In the genomic region with DNA sequence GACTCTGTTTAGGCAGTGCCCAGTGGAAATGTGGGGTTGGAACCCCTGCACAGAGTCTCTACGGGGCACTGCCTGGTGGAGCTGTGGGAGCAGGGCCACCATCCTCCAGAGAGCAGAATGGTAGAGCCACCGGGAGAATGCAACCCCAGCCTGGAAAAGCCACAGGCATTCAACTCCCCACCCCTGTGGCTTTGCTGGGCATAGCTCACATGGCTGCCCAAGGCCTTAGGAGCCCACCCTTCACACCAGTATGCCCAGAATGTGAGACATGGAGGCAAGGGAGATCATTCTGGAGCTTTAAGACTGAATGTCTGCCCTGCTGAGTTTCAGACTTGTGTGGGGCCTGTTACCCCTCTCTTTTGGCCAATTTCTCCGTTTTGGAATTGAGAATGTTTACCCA, we compare ENCODE assay signal across 25 cellular contexts. TPM values are rescaled to one million over a fixed set of nuclear protein-coding genes. Genes with fewer than 3 reads are reported as not detected.
DNase-seq lines count a peak whose midpoint lies in the region; ATAC-seq and TF ChIP-seq lines count a peak whose summit lies in the region.
"Had no signal": no experiment of that assay in that cellular context is flagged by ENCODE, and none has a peak within 500 bp of the region (broad histone marks: within the 10 kb centered on the region; RNA-seq: fewer than 3 reads in every experiment).

No MANE protein-coding gene starts in this region.

- no peaks in the 10 kb centered on the region for H4K20me1 ChIP-seq in GM23248 (ENCODE audit: insufficient read depth)

- H3K9me2 ChIP-seq in GM23248 (ENCODE audit: insufficient read depth), result no peaks in the 10 kb centered on the region

- peaks cover 12% of the 10 kb centered on the region; the same call in 1 of the 2 replicates for H3F3A ChIP-seq in GM23248 (ENCODE audit: insufficient read depth)

- H3K4me1 ChIP-seq in GM23248 (ENCODE audit: insufficient read depth) (no peaks in the 10 kb centered on the region), tibial artery (peaks cover 0 to 30% (median 21%) of the 10 kb centered on the region in 4 donors)
- H3K4me1 ChIP-seq: lower lobe of right lung, uterus had no signal

- H3K9me3 ChIP-seq in GM23248 (ENCODE audit: low read depth) (no peaks in the 10 kb centered on the region), tibial artery (no peaks in the 10 kb centered on the region)
- H3K9me3 ChIP-seq: lower lobe of right lung, uterus had no signal

- H3K27ac ChIP-seq in GM23248 (no peak overlapping the region), tibial artery (peak overlapping the region; percentile 44 to 57)
- H3K27ac ChIP-seq: brain microvascular endothelial cell, epithelial cell of prostate, lower lobe of right lung, SK-N-MC, uterus had no signal

- H3K4me3 ChIP-seq in GM23248 (no peak overlapping the region), tibial artery (no peak overlapping the region)
- H3K4me3 ChIP-seq: lower lobe of right lung, SK-N-MC, uterus had no signal

- H3K79me2 ChIP-seq in GM23248 (ENCODE audit: insufficient read depth), result no peaks in the 10 kb centered on the region

- no peak for ATAC-seq in HG02840 (IDR thresholded peaks at IDR 0.05; ENCODE audit: low FRiP score, unreplicated experiment)
- no peak for ATAC-seq in HG03432 (IDR thresholded peaks at IDR 0.05; ENCODE audit: unreplicated experiment)
- ATAC-seq in SK-N-SH treated with all-trans-retinoic acid at 6 μM for 48 hours, result no peak
- ATAC-seq: activated CD8-positive, alpha-beta T cell treated with anti-CD3 and anti-CD28 coated beads, Interleukin-2, amount 10 ng/mL, durations not matched to agents 7 days and 5 days; right cardiac atrium had no signal

- in situ Hi-C loops in GM23248 (cut with MboI), result no loop called here

- H3K27me3 ChIP-seq in GM23248 (replicated peaks; ENCODE audit: insufficient read depth), result peaks cover 11% of the 10 kb centered on the region
- no peaks in the 10 kb centered on the region for H3K27me3 ChIP-seq in tibial artery
- H3K27me3 ChIP-seq: brain microvascular endothelial cell, uterus had no signal

- no peak for TF ChIP-seq CTCF in tibial artery (IDR thresholded peaks at IDR 0.05)

- 56 to 70% methylated on average over 3 of the region's 3 CpGs for WGBS in GM23248 (ENCODE audit: low coverage in 1 of 2, low lambda C conversion rate in 2 of 2, missing lambda C conversion rate in 2 of 2), 2 experiments

- H2AFZ ChIP-seq in GM23248, result no peak overlapping the region

- H3K4me2 ChIP-seq in GM23248 (ENCODE audit: unreplicated experiment), result no peak overlapping the region

- H3K36me3 ChIP-seq in GM23248 (ENCODE audit: low read depth) (no peaks in the 10 kb centered on the region), tibial artery (no peaks in the 10 kb centered on the region)
- H3K36me3 ChIP-seq: brain microvascular endothelial cell, lower lobe of right lung, uterus had no signal

- H3K9ac ChIP-seq in GM23248, result no peak overlapping the region

- DNase-seq in GM23248, result peak; percentile 26
- DNase-seq in amniotic epithelial cell (ENCODE audit: low read depth), result peak; percentile 5
- DNase-seq in islet precursor cell, result peak; percentile 39
- DNase-seq in tibial artery, result no peak
- no peak for DNase-seq in SW 1271 (lab: John Stamatoyannopoulos, UW)
- DNase-seq: activated CD4-positive, alpha-beta T cell treated with anti-CD3 and anti-CD28 coated beads for 1 hour; activated CD8-positive, alpha-beta T cell treated with anti-CD3 and anti-CD28 coated beads, Interleukin-2, amount 10 ng/mL, durations not matched to agents 7 days and 5 days; activated effector memory CD4-positive, alpha-beta T cell treated with Interleukin-2 at 50 U/mL for 16 hours; activated naive CD8-positive, alpha-beta T cell treated with anti-CD3 and anti-CD28 coated beads, Interleukin-2, amount 10 ng/mL, durations not matched to agents 7 days and 5 days; brain microvascular endothelial cell; CD4-positive, alpha-beta memory T cell; Kasumi-1; lower lobe of right lung; right cardiac atrium; RPMI8226; stimulated activated CD4-positive, alpha-beta T cell treated with anti-CD3 and anti-CD28 coated beads, Interleukin-12 subunit alpha, Interleukin-12 subunit beta, amount 100 ng/mL, for 4 hours; stimulated activated CD4-positive, alpha-beta T cell treated with anti-CD3 and anti-CD28 coated beads, Interleukin-4, amount 100 ng/mL, for 1 hour; substantia nigra; T-helper 2 cell; uterus had no signal

- intact Hi-C loops in tibial artery (cut with DNase I; ENCODE audit: low total_unique reads), result no loop called here

TF ChIP-seq in SK-N-SH treated with all-trans-retinoic acid at 6 μM for 48 hours, 23 proteins besides CTCF, POLR2A, EP300 and RAD21:
- TF ChIP-seq ESRRG (CRISPR knock-in tag; IDR thresholded peaks at IDR 0.05), result no peak
- TF ChIP-seq OSR1 (CRISPR knock-in tag; IDR thresholded peaks at IDR 0.05), result no peak
- TF ChIP-seq ZC3H10 (CRISPR knock-in tag; IDR thresholded peaks at IDR 0.05), result no peak
- TF ChIP-seq ZFP3 (CRISPR knock-in tag; IDR thresholded peaks at IDR 0.05), result no peak
- no peak for TF ChIP-seq PPARA (CRISPR knock-in tag; IDR thresholded peaks at IDR 0.05; ENCODE audit: borderline replicate concordance)
- TF ChIP-seq BACH2 (CRISPR knock-in tag; IDR thresholded peaks at IDR 0.05; ENCODE audit: borderline replicate concordance), result no peak
- no peak for TF ChIP-seq ZFP30 (CRISPR knock-in tag; IDR thresholded peaks at IDR 0.05)
- no peak for TF ChIP-seq TOX (CRISPR knock-in tag; IDR thresholded peaks at IDR 0.05; ENCODE audit: borderline replicate concordance)
- TF ChIP-seq, protein P1, sequence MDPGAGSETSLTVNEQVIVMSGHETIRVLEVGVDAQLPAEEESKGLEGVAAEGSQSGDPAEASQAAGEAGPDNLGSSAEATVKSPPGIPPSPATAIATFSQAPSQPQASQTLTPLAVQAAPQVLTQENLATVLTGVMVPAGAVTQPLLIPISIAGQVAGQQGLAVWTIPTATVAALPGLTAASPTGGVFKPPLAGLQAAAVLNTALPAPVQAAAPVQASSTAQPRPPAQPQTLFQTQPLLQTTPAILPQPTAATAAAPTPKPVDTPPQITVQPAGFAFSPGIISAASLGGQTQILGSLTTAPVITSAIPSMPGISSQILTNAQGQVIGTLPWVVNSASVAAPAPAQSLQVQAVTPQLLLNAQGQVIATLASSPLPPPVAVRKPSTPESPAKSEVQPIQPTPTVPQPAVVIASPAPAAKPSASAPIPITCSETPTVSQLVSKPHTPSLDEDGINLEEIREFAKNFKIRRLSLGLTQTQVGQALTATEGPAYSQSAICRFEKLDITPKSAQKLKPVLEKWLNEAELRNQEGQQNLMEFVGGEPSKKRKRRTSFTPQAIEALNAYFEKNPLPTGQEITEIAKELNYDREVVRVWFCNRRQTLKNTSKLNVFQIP (CRISPR knock-in tag; IDR thresholded peaks at IDR 0.05; ENCODE audit: borderline replicate concordance, low read depth), result no peak
- TF ChIP-seq, protein P2, sequence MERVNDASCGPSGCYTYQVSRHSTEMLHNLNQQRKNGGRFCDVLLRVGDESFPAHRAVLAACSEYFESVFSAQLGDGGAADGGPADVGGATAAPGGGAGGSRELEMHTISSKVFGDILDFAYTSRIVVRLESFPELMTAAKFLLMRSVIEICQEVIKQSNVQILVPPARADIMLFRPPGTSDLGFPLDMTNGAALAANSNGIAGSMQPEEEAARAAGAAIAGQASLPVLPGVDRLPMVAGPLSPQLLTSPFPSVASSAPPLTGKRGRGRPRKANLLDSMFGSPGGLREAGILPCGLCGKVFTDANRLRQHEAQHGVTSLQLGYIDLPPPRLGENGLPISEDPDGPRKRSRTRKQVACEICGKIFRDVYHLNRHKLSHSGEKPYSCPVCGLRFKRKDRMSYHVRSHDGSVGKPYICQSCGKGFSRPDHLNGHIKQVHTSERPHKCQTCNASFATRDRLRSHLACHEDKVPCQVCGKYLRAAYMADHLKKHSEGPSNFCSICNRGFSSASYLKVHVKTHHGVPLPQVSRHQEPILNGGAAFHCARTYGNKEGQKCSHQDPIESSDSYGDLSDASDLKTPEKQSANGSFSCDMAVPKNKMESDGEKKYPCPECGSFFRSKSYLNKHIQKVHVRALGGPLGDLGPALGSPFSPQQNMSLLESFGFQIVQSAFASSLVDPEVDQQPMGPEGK (CRISPR knock-in tag; IDR thresholded peaks at IDR 0.05; ENCODE audit: borderline replicate concordance), result no peak
- no peak for TF ChIP-seq RARB (CRISPR knock-in tag; IDR thresholded peaks at IDR 0.05)
- TF ChIP-seq CSDC2 (CRISPR knock-in tag; IDR thresholded peaks at IDR 0.05), result no peak
- no peak for TF ChIP-seq ARNTL (CRISPR knock-in tag; IDR thresholded peaks at IDR 0.05; ENCODE audit: borderline replicate concordance, low read depth)
- TF ChIP-seq ISL1 (CRISPR knock-in tag; IDR thresholded peaks at IDR 0.05), result no peak
- TF ChIP-seq, protein P3, sequence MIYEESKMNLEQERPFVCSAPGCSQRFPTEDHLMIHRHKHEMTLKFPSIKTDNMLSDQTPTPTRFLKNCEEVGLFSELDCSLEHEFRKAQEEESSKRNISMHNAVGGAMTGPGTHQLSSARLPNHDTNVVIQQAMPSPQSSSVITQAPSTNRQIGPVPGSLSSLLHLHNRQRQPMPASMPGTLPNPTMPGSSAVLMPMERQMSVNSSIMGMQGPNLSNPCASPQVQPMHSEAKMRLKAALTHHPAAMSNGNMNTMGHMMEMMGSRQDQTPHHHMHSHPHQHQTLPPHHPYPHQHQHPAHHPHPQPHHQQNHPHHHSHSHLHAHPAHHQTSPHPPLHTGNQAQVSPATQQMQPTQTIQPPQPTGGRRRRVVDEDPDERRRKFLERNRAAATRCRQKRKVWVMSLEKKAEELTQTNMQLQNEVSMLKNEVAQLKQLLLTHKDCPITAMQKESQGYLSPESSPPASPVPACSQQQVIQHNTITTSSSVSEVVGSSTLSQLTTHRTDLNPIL (CRISPR knock-in tag; IDR thresholded peaks at IDR 0.05; ENCODE audit: low read depth), result no peak
- no peak for TF ChIP-seq GLIS3 (CRISPR knock-in tag; IDR thresholded peaks at IDR 0.05)

RNA-seq across cellular contexts. Expression of a gene that starts 19.0 kb away (rescaled TPM):
- total RNA-seq in GM23248 (2014; rRNA removed; shearing (Covaris generic)), result 8.9 and 15.8 TPM in 2 replicates
- polyA plus RNA-seq in GM23248 (2016; fragmentation: Nextera tagmentation; extraction: Ambion mirVana), result 19.9 and 21.4 TPM in 2 replicates

RNA-seq across cellular contexts. Expression of a gene that starts 30.1 kb away (rescaled TPM):
- 15.9 and 16.2 TPM in 2 replicates for total RNA-seq in GM23248 (2014; rRNA removed; shearing (Covaris generic))
- polyA plus RNA-seq in GM23248 (2016; fragmentation: Nextera tagmentation; extraction: Ambion mirVana), result 14.7 and 15.7 TPM in 2 replicates

Comparison
In these comparisons a context has a peak if more than half of its experiments do, and no peak if none do; other contexts are left out.
1. DNase-seq: peak in GM23248 (single experiment), amniotic epithelial cell (single experiment) and islet precursor cell (single experiment); none in tibial artery (0 of 2) and SW 1271 (0 of 2).